In genomic region chr2:160388464-160389263, GRCh38 we compare ENCODE assay signal across 8 cellular contexts.
A peak's percentile ranks its signal among the peaks of the same experiment; 100 is the strongest.
DNase-seq lines count a peak whose midpoint lies in the region; ATAC-seq and TF ChIP-seq lines count a peak whose summit lies in the region.

No MANE protein-coding gene starts in this region.

- H3K4me3 ChIP-seq in adrenal gland (no peak overlapping the region), tibial artery (peak overlapping the region in 1 of 2 donors; percentile 15)

- H3K27ac ChIP-seq in adrenal gland (peak overlapping the region; percentile 38 to 87 (median 49)), tibial artery (peak overlapping the region; percentile 72 to 78)

- ATAC-seq in GM18909 (IDR thresholded peaks at IDR 0.05; ENCODE audit: poor library complexity, unreplicated experiment) = no peak
- no peak for ATAC-seq in GM19351 (IDR thresholded peaks at IDR 0.05; ENCODE audit: unreplicated experiment)

- H3K36me3 ChIP-seq in adrenal gland (replicated peaks in 1 of 2) (no peaks in the 10 kb centered on the region), tibial artery (no peaks in the 10 kb centered on the region)

- H3K9me3 ChIP-seq in adrenal gland (replicated peaks in 1 of 3) (no peaks in the 10 kb centered on the region), tibial artery (no peaks in the 10 kb centered on the region)

- H3K27me3 ChIP-seq in adrenal gland (no peaks in the 10 kb centered on the region), tibial artery (no peaks in the 10 kb centered on the region)

- H3K4me1 ChIP-seq in adrenal gland (replicated peaks in 1 of 2) (peaks cover 18 to 47% of the 10 kb centered on the region in 2 donors), tibial artery (peaks cover 3 to 76% (median 38%) of the 10 kb centered on the region in 4 donors)

- TF ChIP-seq POLR2A in adrenal gland (IDR thresholded peaks at IDR 0.05) = no peak

- WGBS in adrenal gland, 4 donors = 58 to 69% (median 62%) methylated on average over 12 of the region's 12 CpGs

- TF ChIP-seq CTCF in adrenal gland (IDR thresholded peaks at IDR 0.05) = no peak
- TF ChIP-seq CTCF in tibial artery (IDR thresholded peaks at IDR 0.05) = no peak

- intact Hi-C loops in adrenal gland (cut with DNase I) (no loop called here), tibial artery (cut with DNase I; ENCODE audit: low total_unique reads) (no loop called here)

- DNase-seq in GDM1 (lab: John Stamatoyannopoulos, UW) (peak; percentile 59), NCI-H2227 treated with DMSO at 0.1 percent for 48 hours (lab: John Stamatoyannopoulos, UW) (peak; percentile 65), adrenal gland (peak in 5 of 7 donors; percentile 40 to 53 (median 45)), medulla oblongata (ENCODE audit: extremely low spot score) (peak; percentile 68), tibial artery (peak in 1 of 2 donors; percentile 67), mesenteric fat pad (ENCODE audit: low spot score) (no peak)
